In genomic region chr6:107083047-107083768, GRCh38 we compare ENCODE assay signal across 12 cellular contexts. TPM values are rescaled to one million over a fixed set of nuclear protein-coding genes. Genes with fewer than 3 reads are reported as not detected.
DNase-seq lines count a peak whose midpoint lies in the region; ATAC-seq, FAIRE-seq and TF ChIP-seq lines count a peak whose summit lies in the region.
"Had no signal": no experiment of that assay in that cellular context is flagged by ENCODE, and none has a peak within 500 bp of the region (broad histone marks: within the 10 kb centered on the region; RNA-seq: fewer than 3 reads in every experiment).

No MANE protein-coding gene starts in this region.

- H3K4me1 ChIP-seq in OCI-LY1 (ENCODE audit: insufficient read depth, low read length, severe bottlenecking) (peaks cover 15% of the 10 kb centered on the region), A673 (ENCODE audit: insufficient read depth, low read length, poor library complexity, severe bottlenecking) (no peaks in the 10 kb centered on the region)
- H3K4me1 ChIP-seq: ascending aorta had no signal

- peak; percentile 80 for FAIRE-seq in GM18507 (lab: Jason Lieb, UNC)

- no peak overlapping the region for H3K4me2 ChIP-seq in OCI-LY1 (ENCODE audit: low read length)

- BruUV-seq in A673 (replicated peaks; lab: Mats Ljungman, UMichigan) = no TSS peak

- CTCF ChIA-PET in A673 (lab: Charles Lee) = no interaction called here

- POLR2A ChIA-PET in A673 (lab: Charles Lee; ENCODE audit: low non-redundant PET) = no interaction called here

- H3K27me3 ChIP-seq in OCI-LY1 (ENCODE audit: insufficient read depth, low read length) (no peaks in the 10 kb centered on the region), A673 (replicated peaks; ENCODE audit: insufficient read depth, low read depth, low read length, poor library complexity) (no peaks in the 10 kb centered on the region)
- H3K27me3 ChIP-seq: ascending aorta, heart right ventricle had no signal

- no peak for DNase-seq in GM18507 (ENCODE audit: extremely low spot score, insufficient read length, low read depth)
- no peak for DNase-seq in hepatic stellate cell (ENCODE audit: low spot score)
- no peak for DNase-seq in NCI-H187 (lab: John Stamatoyannopoulos, UW)
- DNase-seq in A673 (ENCODE audit: low spot score) = no peak
- DNase-seq: heart right ventricle; stimulated activated CD4-positive, alpha-beta T cell treated with anti-CD3 and anti-CD28 coated beads, Interleukin-4, amount 100 ng/mL, for 24 hours; SW 1271 had no signal

- peak overlapping the region; percentile 36 for H3K27ac ChIP-seq in OCI-LY1 (ENCODE audit: low read depth, low read length, poor library complexity, severe bottlenecking)
- no peak overlapping the region for H3K27ac ChIP-seq in A673 (ENCODE audit: low read depth, low read length, poor library complexity, severe bottlenecking)
- H3K27ac ChIP-seq: ascending aorta, heart right ventricle had no signal

- 0 out of 2 replicates have a peak, but pooled peaks cover 4% of the 10 kb centered on the region for H3K79me2 ChIP-seq in OCI-LY1 (ENCODE audit: insufficient read depth, low read length)

- intact Hi-C loops in A673 (cut with micrococcal nuclease; ENCODE audit: unreplicated experiment) = no loop called here

- H3K4me3 ChIP-seq in OCI-LY1 (ENCODE audit: low read depth, low read length, poor library complexity, severe bottlenecking) = no peak overlapping the region
- no peak overlapping the region for H3K4me3 ChIP-seq in A673 (ENCODE audit: low read depth, low read length, poor library complexity, severe bottlenecking)
- H3K4me3 ChIP-seq: ascending aorta, heart right ventricle had no signal

- no peaks in the 10 kb centered on the region for H3K9me2 ChIP-seq in OCI-LY1 (ENCODE audit: low read depth, low read length)

- no peak for TF ChIP-seq CTCF in OCI-LY1 (IDR thresholded peaks at IDR 0.05; ENCODE audit: low read length)
- no peak for TF ChIP-seq CTCF in A673 (conservative IDR thresholded peaks at IDR 0.05; ENCODE audit: low read depth, low read length)

- H3K36me3 ChIP-seq in OCI-LY1 (ENCODE audit: insufficient read depth, low read length) (peaks cover 53% of the 10 kb centered on the region), A673 (ENCODE audit: insufficient read depth, low read length, poor library complexity, severe bottlenecking) (no peaks in the 10 kb centered on the region)
- H3K36me3 ChIP-seq: heart right ventricle had no signal

- H3K9me3 ChIP-seq in OCI-LY1 (ENCODE audit: low read length) = no peaks in the 10 kb centered on the region
- H3K9me3 ChIP-seq in A673 (ENCODE audit: low read depth, low read length, poor library complexity, severe bottlenecking) = no peaks in the 10 kb centered on the region
- H3K9me3 ChIP-seq: ascending aorta, heart right ventricle had no signal

- H2AFZ ChIP-seq in OCI-LY1 (ENCODE audit: low read length) = no peak overlapping the region

- no peak overlapping the region for H3K9ac ChIP-seq in OCI-LY1 (ENCODE audit: low read length)

- ATAC-seq in GM19452 (IDR thresholded peaks at IDR 0.05; ENCODE audit: unreplicated experiment) (peak; percentile 91), HG02885 (IDR thresholded peaks at IDR 0.05; ENCODE audit: poor library complexity, unreplicated experiment) (peak; percentile 40), GM19324 (IDR thresholded peaks at IDR 0.05; ENCODE audit: low FRiP score, unreplicated experiment) (no peak)
- ATAC-seq: heart right ventricle had no signal

- no peaks in the 10 kb centered on the region for H4K20me1 ChIP-seq in OCI-LY1 (ENCODE audit: insufficient read depth, low read length)

- H3F3A ChIP-seq in OCI-LY1 (ENCODE audit: insufficient read depth, low read length) = no peaks in the 10 kb centered on the region

RNA-seq across cellular contexts. Expression of gene BEND3, which starts 32.1 kb away (rescaled TPM):
- 9.9 and 10.9 TPM in 2 replicates for total RNA-seq in A673 (2021)

RNA-seq across cellular contexts. Expression of gene MTRES1, which starts 55.2 kb away (rescaled TPM):
- 22.6 and 22.8 TPM in 2 replicates for total RNA-seq in A673 (2021)
- total RNA-seq: ascending aorta had no signal
